Comparison of ENCODE assay signal across 16 cellular contexts in genomic region chr5:35664584-35664983, GRCh38. TPM values are rescaled to one million over a fixed set of nuclear protein-coding genes. Genes with fewer than 3 reads are reported as not detected.
A peak's percentile ranks its signal among the peaks of the same experiment; 100 is the strongest.
DNase-seq lines count a peak whose midpoint lies in the region; ATAC-seq lines count a peak whose summit lies in the region.
"Had no signal": no experiment of that assay in that cellular context is flagged by ENCODE, and none has a peak within 500 bp of the region (broad histone marks: within the 10 kb centered on the region; RNA-seq: fewer than 3 reads in every experiment).

No MANE protein-coding gene starts in this region.

- H3K27ac ChIP-seq in effector memory CD4-positive, alpha-beta T cell (ENCODE audit: insufficient read depth, low read length, poor library complexity, severe bottlenecking), result no peak overlapping the region
- H3K27ac ChIP-seq: Peyer's patch, SJCRH30 had no signal

- H3K4me1 ChIP-seq in effector memory CD4-positive, alpha-beta T cell (ENCODE audit: control insufficient read depth, insufficient read depth, low read length, poor library complexity, severe bottlenecking), result no peaks in the 10 kb centered on the region
- H3K4me1 ChIP-seq: Peyer's patch, SJCRH30 had no signal

- peak overlapping the region in 1 of 2 donors; percentile 41 for H3K4me3 Mint-ChIP-seq in stimulated activated naive CD8-positive, alpha-beta T cell treated with anti-CD3 and anti-CD28 coated beads, Interleukin-15, amount 100 ng/mL, for 72 hours
- peak overlapping the region; percentile 45 for H3K4me3 Mint-ChIP-seq in activated naive CD8-positive, alpha-beta T cell treated with anti-CD3 and anti-CD28 coated beads, Interleukin-2, amount 10 ng/mL, durations not matched to agents 7 days and 5 days
- H3K4me3 Mint-ChIP-seq: IgD-negative memory B cell had no signal

- peaks cover 65% of the 10 kb centered on the region for H3K4me1 Mint-ChIP-seq in stimulated activated naive CD8-positive, alpha-beta T cell treated with anti-CD3 and anti-CD28 coated beads, Interleukin-15, amount 100 ng/mL, for 72 hours
- peaks cover 27% of the 10 kb centered on the region for H3K4me1 Mint-ChIP-seq in activated naive CD8-positive, alpha-beta T cell treated with anti-CD3 and anti-CD28 coated beads, Interleukin-2, amount 10 ng/mL, durations not matched to agents 7 days and 5 days
- H3K4me1 Mint-ChIP-seq: IgD-negative memory B cell had no signal

- H3K27me3 Mint-ChIP-seq in stimulated activated naive CD8-positive, alpha-beta T cell treated with anti-CD3 and anti-CD28 coated beads, Interleukin-15, amount 100 ng/mL, for 72 hours, result no peaks in the 10 kb centered on the region
- H3K27me3 Mint-ChIP-seq in activated naive CD8-positive, alpha-beta T cell treated with anti-CD3 and anti-CD28 coated beads, Interleukin-2, amount 10 ng/mL, durations not matched to agents 7 days and 5 days, result no peaks in the 10 kb centered on the region
- H3K27me3 Mint-ChIP-seq: IgD-negative memory B cell had no signal

- no peak overlapping the region for H3K4me3 ChIP-seq in effector memory CD4-positive, alpha-beta T cell (ENCODE audit: insufficient read depth, low read depth, low read length, poor library complexity, severe bottlenecking)
- H3K4me3 ChIP-seq: Peyer's patch, SJCRH30 had no signal

- H3K36me3 ChIP-seq in effector memory CD4-positive, alpha-beta T cell (ENCODE audit: control insufficient read depth, insufficient read depth, low read length), result no peaks in the 10 kb centered on the region
- H3K36me3 ChIP-seq: Peyer's patch, SJCRH30 had no signal

- DNase-seq in stimulated activated naive CD8-positive, alpha-beta T cell treated with anti-CD3 and anti-CD28 coated beads, Interleukin-15, amount 100 ng/mL, for 72 hours, result no peak
- DNase-seq in stimulated activated naive CD8-positive, alpha-beta T cell treated with anti-CD3 and anti-CD28 coated beads, Interleukin-15, Interleukin-2, amounts not matched to agents 100 U/mL and 50 U/mL, for 24 hours, result no peak
- DNase-seq in GF-D8 (lab: John Stamatoyannopoulos, UW) (peak; percentile 52), HUDEP-2 (lab: John Stamatoyannopoulos, UW; ENCODE audit: unreplicated experiment in 76 of 76) (no peak), NCI-H774 (lab: John Stamatoyannopoulos, UW) (no peak)
- no peak for DNase-seq in activated naive CD8-positive, alpha-beta T cell treated with anti-CD3 and anti-CD28 coated beads, Interleukin-2, amount 10 ng/mL, durations not matched to agents 7 days and 5 days
- DNase-seq in effector memory CD4-positive, alpha-beta T cell, result no peak
- DNase-seq: ACHN, C1 segment of cervical spinal cord, DMS53, NCI-H1417, NCI-H1694 treated with DMSO at 0.1 percent for 48 hours, Peyer's patch, SJCRH30 had no signal

- H3K27me3 ChIP-seq in effector memory CD4-positive, alpha-beta T cell (replicated peaks; ENCODE audit: control insufficient read depth, insufficient read depth, low read length, poor library complexity, severe bottlenecking), result no peaks in the 10 kb centered on the region
- H3K27me3 ChIP-seq: Peyer's patch, SJCRH30 had no signal

- H3K36me3 Mint-ChIP-seq in activated naive CD8-positive, alpha-beta T cell treated with anti-CD3 and anti-CD28 coated beads, Interleukin-2, amount 10 ng/mL, durations not matched to agents 7 days and 5 days, result peaks cover 50% of the 10 kb centered on the region
- H3K36me3 Mint-ChIP-seq: IgD-negative memory B cell had no signal

- H3K27ac Mint-ChIP-seq in stimulated activated naive CD8-positive, alpha-beta T cell treated with anti-CD3 and anti-CD28 coated beads, Interleukin-15, amount 100 ng/mL, for 72 hours, result peak overlapping the region; percentile 5 to 81
- peak overlapping the region; percentile 26 for H3K27ac Mint-ChIP-seq in activated naive CD8-positive, alpha-beta T cell treated with anti-CD3 and anti-CD28 coated beads, Interleukin-2, amount 10 ng/mL, durations not matched to agents 7 days and 5 days
- H3K27ac Mint-ChIP-seq: IgD-negative memory B cell had no signal

- no peaks in the 10 kb centered on the region for H3K9me3 ChIP-seq in effector memory CD4-positive, alpha-beta T cell (ENCODE audit: control insufficient read depth, low read length)
- H3K9me3 ChIP-seq: Peyer's patch, SJCRH30 had no signal

- peaks cover 16 to 25% of the 10 kb centered on the region in 2 donors for H3K9me3 Mint-ChIP-seq in stimulated activated naive CD8-positive, alpha-beta T cell treated with anti-CD3 and anti-CD28 coated beads, Interleukin-15, amount 100 ng/mL, for 72 hours
- H3K9me3 Mint-ChIP-seq in activated naive CD8-positive, alpha-beta T cell treated with anti-CD3 and anti-CD28 coated beads, Interleukin-2, amount 10 ng/mL, durations not matched to agents 7 days and 5 days, result peaks cover 12% of the 10 kb centered on the region

- no peak for ATAC-seq in stimulated activated naive CD8-positive, alpha-beta T cell treated with anti-CD3 and anti-CD28 coated beads, Interleukin-15, amount 100 ng/mL, for 72 hours
- no peak for ATAC-seq in stimulated activated naive CD8-positive, alpha-beta T cell treated with anti-CD3 and anti-CD28 coated beads, Interleukin-15, Interleukin-2, amounts not matched to agents 100 U/mL and 50 U/mL, for 24 hours
- no peak for ATAC-seq in activated naive CD8-positive, alpha-beta T cell treated with anti-CD3 and anti-CD28 coated beads, Interleukin-2, amount 10 ng/mL, durations not matched to agents 7 days and 5 days (ENCODE audit: low read depth)
- ATAC-seq: HCT116 had no signal

- POLR2A ChIA-PET in activated naive CD8-positive, alpha-beta T cell treated with anti-CD3 and anti-CD28 coated beads, Interleukin-2, amount 10 ng/mL, durations not matched to agents 7 days and 5 days (lab: Charles Lee), result interaction anchor here (0.6 to 1.5 kb wide), 2 partner anchors 10 to 121 kb away, joined by 3 read pairs; no protein-coding TSS in a partner anchor

RNA-seq across cellular contexts. Expression of gene SPEF2, which starts 46.9 kb away (rescaled TPM):
- 10 to 100 TPM; 13.7 to 17.8 TPM for total RNA-seq in activated naive CD8-positive, alpha-beta T cell treated with anti-CD3 and anti-CD28 coated beads, Interleukin-2, amount 10 ng/mL, durations not matched to agents 7 days and 5 days
- total RNA-seq: SJCRH30 had no signal
